21 cellular contexts compared by ENCODE assay signal in genomic region chr6:45591816-45592359, GRCh38.
DNase-seq lines count a peak whose midpoint lies in the region; ATAC-seq, FAIRE-seq and TF ChIP-seq lines count a peak whose summit lies in the region.
"Had no signal": no experiment of that assay in that cellular context is flagged by ENCODE, and none has a peak within 500 bp of the region (broad histone marks: within the 10 kb centered on the region; RNA-seq: fewer than 3 reads in every experiment).

No MANE protein-coding gene starts in this region.

- peaks cover 60 to 91% (median 71%) of the 10 kb centered on the region in 4 donors for H3K4me1 Mint-ChIP-seq in CD4-positive, alpha-beta memory T cell
- H3K4me1 Mint-ChIP-seq in Calu3 (ENCODE audit: low read depth, unreplicated experiment): peaks cover 58% of the 10 kb centered on the region
- H3K4me1 Mint-ChIP-seq in activated CD4-positive, alpha-beta memory T cell treated with anti-CD3 and anti-CD28 coated beads, Interleukin-2, amount 10 ng/mL, durations not matched to agents 7 days and 5 days: peaks cover 92% of the 10 kb centered on the region

- H3K36me3 ChIP-seq in CD4-positive, alpha-beta memory T cell (ENCODE audit: insufficient read depth, low read length): no peaks in the 10 kb centered on the region
- H3K36me3 ChIP-seq in keratinocyte (ENCODE audit: control insufficient read depth in 2 of 2, extremely low read depth in 1 of 2, insufficient read depth in 2 of 2, low read length in 2 of 2): no peaks in the 10 kb centered on the region
- H3K36me3 ChIP-seq: left ventricle myocardium inferior, neutrophil had no signal

- no TSS peak for BruUV-seq in Calu3 (replicated peaks; lab: Mats Ljungman, UMichigan)

- peak overlapping the region; percentile 74 for H3K9ac ChIP-seq in keratinocyte (ENCODE audit: control insufficient read depth, extremely low read depth, insufficient read depth, low read length)

- dilution Hi-C loops in keratinocyte (cut with MboI; ENCODE audit: extremely low pct_ligation_motif_present, low sequenced_read_pairs): no loop called here

- no peaks in the 10 kb centered on the region for H3K79me2 ChIP-seq in keratinocyte (ENCODE audit: control insufficient read depth, insufficient read depth, low read length)

- H2AFZ ChIP-seq in keratinocyte (ENCODE audit: control insufficient read depth, low read length): no peak overlapping the region

- H3K27me3 ChIP-seq in CD4-positive, alpha-beta memory T cell (ENCODE audit: insufficient read depth, low read length): no peaks in the 10 kb centered on the region
- no peaks in the 10 kb centered on the region for H3K27me3 ChIP-seq in keratinocyte (ENCODE audit: control insufficient read depth, extremely low read depth, insufficient read depth, low read length)
- H3K27me3 ChIP-seq: body of pancreas, neutrophil had no signal

- POLR2A ChIA-PET in CD4-positive, alpha-beta memory T cell (lab: Charles Lee; ENCODE audit: partially characterized antibody): no interaction called here
- POLR2A ChIA-PET in activated CD4-positive, alpha-beta memory T cell treated with anti-CD3 and anti-CD28 coated beads, Interleukin-2, amount 10 ng/mL, durations not matched to agents 7 days and 5 days (lab: Charles Lee): interaction anchor here (1.3 kb wide), 1 partner anchor 168 kb away, joined by 3 read pairs; no protein-coding TSS in a partner anchor
- POLR2A ChIA-PET in GM10248 (lab: Yijun Ruan, JAX): no interaction called here

- no peak for ATAC-seq in GM19455 (IDR thresholded peaks at IDR 0.05; ENCODE audit: unreplicated experiment)
- ATAC-seq: activated naive CD4-positive, alpha-beta T cell treated with anti-CD3 and anti-CD28 coated beads, Interleukin-2, amount 50 U/mL, for 72 hours; body of pancreas; effector memory CD8-positive, alpha-beta T cell had no signal

- FAIRE-seq in keratinocyte (lab: Jason Lieb, UNC): no peak
- FAIRE-seq: small intestine, urothelium cell line had no signal

- H3K27ac ChIP-seq in CD4-positive, alpha-beta memory T cell (ENCODE audit: low read depth, low read length): no peak overlapping the region
- H3K27ac ChIP-seq in keratinocyte (ENCODE audit: control insufficient read depth, insufficient read depth, low read length): peak overlapping the region; percentile 97
- H3K27ac ChIP-seq: left ventricle myocardium inferior, neutrophil had no signal

- TF ChIP-seq CTCF in Calu3 (IDR thresholded peaks at IDR 0.05; ENCODE audit: unreplicated experiment) (no peak), keratinocyte (optimal IDR thresholded peaks at IDR 0.05 in 1 of 3, IDR thresholded peaks at IDR 0.05 in 1 of 3, conservative IDR thresholded peaks at IDR 0.05 in 1 of 3; ENCODE audit: extremely low read depth in 1 of 3, insufficient read depth in 2 of 3, low read length in 3 of 3) (no peak), GM10248 (IDR thresholded peaks at IDR 0.05; ENCODE audit: control extremely low read depth, extremely low read depth, low read depth, missing control alignments) (no peak)

- CTCF ChIA-PET in CD4-positive, alpha-beta memory T cell (lab: Charles Lee; ENCODE audit: partially characterized antibody): no interaction called here
- CTCF ChIA-PET in Calu3 (lab: Charles Lee): interaction anchor here (0.7 kb wide), 1 partner anchor 55 kb away, joined by 3 read pairs; no protein-coding TSS in a partner anchor
- CTCF ChIA-PET in activated CD4-positive, alpha-beta memory T cell treated with anti-CD3 and anti-CD28 coated beads, Interleukin-2, amount 10 ng/mL, durations not matched to agents 7 days and 5 days (lab: Charles Lee): no interaction called here
- CTCF ChIA-PET in GM10248 (lab: Yijun Ruan, JAX): no interaction called here

- H3K4me3 Mint-ChIP-seq in CD4-positive, alpha-beta memory T cell: peak overlapping the region in 3 of 8 donors; percentile 5 to 71 (median 13)
- no peak overlapping the region for H3K4me3 Mint-ChIP-seq in Calu3 (ENCODE audit: low read depth, unreplicated experiment)
- H3K4me3 Mint-ChIP-seq in activated CD4-positive, alpha-beta memory T cell treated with anti-CD3 and anti-CD28 coated beads, Interleukin-2, amount 10 ng/mL, durations not matched to agents 7 days and 5 days: no peak overlapping the region
- H3K4me3 Mint-ChIP-seq: effector memory CD8-positive, alpha-beta T cell had no signal

- H3K9me1 ChIP-seq in keratinocyte (ENCODE audit: control insufficient read depth, extremely low read depth, insufficient read depth, low read length): no peaks in the 10 kb centered on the region

- H3K27ac Mint-ChIP-seq in CD4-positive, alpha-beta memory T cell: peak overlapping the region in 6 of 7 donors; percentile 56 to 82 (median 69)
- peak overlapping the region; percentile 24 for H3K27ac Mint-ChIP-seq in Calu3 (ENCODE audit: unreplicated experiment)
- peak overlapping the region; percentile 44 for H3K27ac Mint-ChIP-seq in activated CD4-positive, alpha-beta memory T cell treated with anti-CD3 and anti-CD28 coated beads, Interleukin-2, amount 10 ng/mL, durations not matched to agents 7 days and 5 days
- H3K27ac Mint-ChIP-seq: activated naive CD4-positive, alpha-beta T cell treated with anti-CD3 and anti-CD28 coated beads, Interleukin-2, amount 50 U/mL, for 72 hours had no signal

- H3K36me3 Mint-ChIP-seq in CD4-positive, alpha-beta memory T cell: peaks cover 3 to 5% of the 10 kb centered on the region in 2 donors
- no peaks in the 10 kb centered on the region for H3K36me3 Mint-ChIP-seq in Calu3 (ENCODE audit: insufficient read depth, unreplicated experiment)
- peaks cover 18% of the 10 kb centered on the region for H3K36me3 Mint-ChIP-seq in activated CD4-positive, alpha-beta memory T cell treated with anti-CD3 and anti-CD28 coated beads, Interleukin-2, amount 10 ng/mL, durations not matched to agents 7 days and 5 days (ENCODE audit: low read depth)

- intact Hi-C loops in CD4-positive, alpha-beta memory T cell (cut with micrococcal nuclease): no loop called here
- intact Hi-C loops in Calu3 (cut with micrococcal nuclease; ENCODE audit: unreplicated experiment): no loop called here

- no peaks in the 10 kb centered on the region for H3K9me3 ChIP-seq in CD4-positive, alpha-beta memory T cell (ENCODE audit: control insufficient read depth in 1 of 2, low read length in 2 of 2)
- H3K9me3 ChIP-seq in keratinocyte (ENCODE audit: control insufficient read depth, low read depth, low read length): no peaks in the 10 kb centered on the region
- H3K9me3 ChIP-seq: body of pancreas, left ventricle myocardium inferior, neutrophil had no signal

- peaks cover 0 to 2% (median 0%) of the 10 kb centered on the region in 8 donors for H3K9me3 Mint-ChIP-seq in CD4-positive, alpha-beta memory T cell
- H3K9me3 Mint-ChIP-seq in Calu3 (ENCODE audit: low read depth, unreplicated experiment): no peaks in the 10 kb centered on the region
- H3K9me3 Mint-ChIP-seq in activated CD4-positive, alpha-beta memory T cell treated with anti-CD3 and anti-CD28 coated beads, Interleukin-2, amount 10 ng/mL, durations not matched to agents 7 days and 5 days: no peaks in the 10 kb centered on the region
- H3K9me3 Mint-ChIP-seq: activated naive CD4-positive, alpha-beta T cell treated with anti-CD3 and anti-CD28 coated beads, Interleukin-2, amount 50 U/mL, for 72 hours; effector memory CD8-positive, alpha-beta T cell had no signal

- no peaks in the 10 kb centered on the region for H3K27me3 Mint-ChIP-seq in CD4-positive, alpha-beta memory T cell
- H3K27me3 Mint-ChIP-seq in Calu3 (ENCODE audit: unreplicated experiment): no peaks in the 10 kb centered on the region
- H3K27me3 Mint-ChIP-seq in activated CD4-positive, alpha-beta memory T cell treated with anti-CD3 and anti-CD28 coated beads, Interleukin-2, amount 10 ng/mL, durations not matched to agents 7 days and 5 days: no peaks in the 10 kb centered on the region

- H3K4me1 ChIP-seq in CD4-positive, alpha-beta memory T cell (ENCODE audit: insufficient read depth, low read length): peaks cover 49% of the 10 kb centered on the region
- H3K4me1 ChIP-seq in keratinocyte (ENCODE audit: control insufficient read depth, extremely low read depth, insufficient read depth, low read length): peaks cover 49% of the 10 kb centered on the region

- no peak for DNase-seq in CD4-positive, alpha-beta memory T cell
- DNase-seq in Calu3: no peak
- no peak for DNase-seq in activated CD4-positive, alpha-beta memory T cell treated with anti-CD3 and anti-CD28 coated beads, Interleukin-2, amount 10 ng/mL, durations not matched to agents 7 days and 5 days
- no peak for DNase-seq in keratinocyte (ENCODE audit: low read depth, low spot score)
- no peak for DNase-seq in ureter (ENCODE audit: low spot score)
- no peak for DNase-seq in stimulated activated naive CD4-positive, alpha-beta T cell (lab: John Stamatoyannopoulos, UW)
- DNase-seq in GM10248 (ENCODE audit: extremely low spot score): no peak
- DNase-seq: activated CD4-positive, alpha-beta T cell treated with anti-CD3 and anti-CD28 coated beads for 4 hours; body of pancreas; COR-L47; effector memory CD8-positive, alpha-beta T cell; left ventricle myocardium inferior; NCI-H1105 treated with DMSO at 0.1 percent for 48 hours; NCI-H510A treated with DMSO at 0.1 percent for 48 hours; small intestine; stimulated activated CD4-positive, alpha-beta T cell treated with anti-CD3 and anti-CD28 coated beads, Interleukin-4, amount 100 ng/mL, for 24 hours; SW 1271 had no signal

- H3K4me3 ChIP-seq in CD4-positive, alpha-beta memory T cell (ENCODE audit: low read length in 2 of 2): no peak overlapping the region
- no peak overlapping the region for H3K4me3 ChIP-seq in keratinocyte (ENCODE audit: control insufficient read depth in 2 of 3, extremely low read depth in 1 of 3, insufficient read depth in 2 of 3, low read depth in 1 of 3, low read length in 3 of 3)
- H3K4me3 ChIP-seq: body of pancreas, left ventricle myocardium inferior had no signal

- peak overlapping the region; percentile 45 for H3K4me2 ChIP-seq in keratinocyte (ENCODE audit: control insufficient read depth, extremely low read depth, insufficient read depth, low read depth, low read length)

- H4K20me1 ChIP-seq in keratinocyte (ENCODE audit: control insufficient read depth, extremely low read depth, insufficient read depth, low read length): no peaks in the 10 kb centered on the region
